Comparison of ENCODE assay signal across 8 cellular contexts in the genomic region with DNA sequence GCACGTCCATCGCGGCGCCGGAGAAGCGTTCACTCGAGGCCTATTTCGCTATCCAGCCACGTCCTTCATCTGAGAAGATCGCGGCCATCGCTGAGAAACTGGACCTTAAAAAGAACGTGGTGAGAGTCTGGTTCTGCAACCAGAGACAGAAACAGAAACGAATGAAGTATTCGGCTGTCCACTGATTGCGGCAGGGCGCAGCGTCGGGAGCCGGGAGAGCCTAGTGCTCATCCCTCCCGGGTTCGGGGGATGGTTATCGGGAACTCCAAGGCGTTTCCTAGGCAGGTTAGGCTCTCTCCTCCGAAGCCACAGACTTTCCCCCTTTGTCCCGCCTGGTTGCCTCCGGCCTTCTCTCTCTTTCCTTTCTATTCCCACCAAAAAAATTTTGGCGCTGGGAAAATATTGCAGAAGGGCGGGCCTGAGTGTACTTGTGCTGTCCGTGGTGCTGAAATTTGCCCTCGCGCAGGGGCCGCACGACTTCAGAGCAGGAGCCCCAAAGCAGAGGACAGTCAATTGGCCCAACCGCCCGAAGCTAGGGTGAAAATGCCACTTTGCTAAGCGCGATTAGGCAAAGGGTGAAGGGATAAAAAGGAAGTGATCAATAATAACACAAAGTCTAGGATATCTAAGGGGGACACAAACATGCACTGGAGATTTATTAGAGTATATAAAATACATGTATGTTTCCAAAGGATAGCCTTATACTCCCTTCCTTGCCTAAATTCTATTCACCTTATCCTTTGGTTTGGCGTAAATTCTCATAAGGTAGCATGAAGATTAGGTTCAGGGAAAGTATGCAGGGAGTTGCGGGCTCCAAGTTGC. TPM values are rescaled to one million over a fixed set of nuclear protein-coding genes. Genes with fewer than 3 reads are reported as not detected.
DNase-seq lines count a peak whose midpoint lies in the region; ATAC-seq and TF ChIP-seq lines count a peak whose summit lies in the region.

No MANE protein-coding gene starts in this region.

- no peaks in the 10 kb centered on the region for H3K9me3 ChIP-seq in ascending aorta

- ATAC-seq in stimulated activated naive CD8-positive, alpha-beta T cell treated with anti-CD3 and anti-CD28 coated beads, Interleukin-15, Interleukin-2, amounts not matched to agents 100 U/mL and 50 U/mL, for 24 hours, result no peak
- no peak for ATAC-seq in GM19467 (IDR thresholded peaks at IDR 0.05; ENCODE audit: unreplicated experiment)
- no peak for ATAC-seq in HG03139 (IDR thresholded peaks at IDR 0.05; ENCODE audit: unreplicated experiment)

- TF ChIP-seq CTCF in AG09319 (IDR thresholded peaks at IDR 0.05; ENCODE audit: low read depth, low read length) (no peak), ascending aorta (IDR thresholded peaks at IDR 0.05) (no peak)

- H3K27me3 ChIP-seq in ascending aorta, result peaks cover 16% of the 10 kb centered on the region

- no peak overlapping the region for H3K27ac ChIP-seq in ascending aorta

- intact Hi-C loops in ascending aorta (cut with DNase I), result no loop called here

- H3K36me3 ChIP-seq in ascending aorta, result no peaks in the 10 kb centered on the region

- peaks cover 0 to 3% of the 10 kb centered on the region in 2 donors for H3K4me1 ChIP-seq in ascending aorta

- H3K4me3 ChIP-seq in ascending aorta, result peak overlapping the region; percentile 28 to 49

- DNase-seq in AG09319 (ENCODE audit: extremely low read depth, low read depth), result peak; percentile 18
- peak; percentile 74 for DNase-seq in HuH-7 (ENCODE audit: low spot score)
- DNase-seq in ascending aorta (ENCODE audit: low spot score in 2 of 2), result peak in 1 of 2 donors; percentile 79
- peak; percentile 73 for DNase-seq in iPS-NIHi7 (ENCODE audit: extremely low spot score)
- DNase-seq in stimulated activated naive CD8-positive, alpha-beta T cell treated with anti-CD3 and anti-CD28 coated beads, Interleukin-15, Interleukin-2, amounts not matched to agents 100 U/mL and 50 U/mL, for 24 hours, result peak; percentile 57
- no peak for DNase-seq in NCI-H345 (lab: John Stamatoyannopoulos, UW)

RNA-seq across cellular contexts. Expression of gene POU4F3, which starts 1.8 kb away (rescaled TPM):
- not detected for total RNA-seq in ascending aorta
